ENCODE assay signal across 1 cellular context in the genomic region with DNA sequence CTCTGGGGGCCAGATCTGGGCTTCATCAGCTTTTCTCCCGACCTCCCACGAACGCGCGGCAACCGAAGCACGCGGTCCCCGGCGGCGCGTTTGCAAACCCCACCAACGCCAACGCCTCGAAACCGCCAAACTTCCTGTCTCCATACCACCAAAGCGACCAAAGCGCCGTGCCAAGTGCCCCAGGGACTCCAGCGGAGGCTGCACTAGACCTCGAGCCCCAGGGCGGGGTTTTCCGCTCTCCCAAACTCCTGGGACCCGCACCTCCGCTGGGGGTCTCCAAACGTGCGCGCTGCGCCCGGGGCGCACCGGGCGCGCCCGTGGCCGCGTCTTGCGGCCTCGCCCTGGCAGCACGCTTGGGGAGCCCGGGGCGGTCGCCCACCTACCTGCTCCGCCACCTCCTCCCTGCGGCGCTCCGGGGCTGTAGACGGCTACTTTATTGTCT.
TF ChIP-seq lines count a peak whose summit lies in the region.

No MANE protein-coding gene starts in this region.

TF ChIP-seq in HEK293, 187 proteins besides CTCF, POLR2A, EP300 and RAD21 (continued from another document and continues in another):
- TF ChIP-seq, protein P1, sequence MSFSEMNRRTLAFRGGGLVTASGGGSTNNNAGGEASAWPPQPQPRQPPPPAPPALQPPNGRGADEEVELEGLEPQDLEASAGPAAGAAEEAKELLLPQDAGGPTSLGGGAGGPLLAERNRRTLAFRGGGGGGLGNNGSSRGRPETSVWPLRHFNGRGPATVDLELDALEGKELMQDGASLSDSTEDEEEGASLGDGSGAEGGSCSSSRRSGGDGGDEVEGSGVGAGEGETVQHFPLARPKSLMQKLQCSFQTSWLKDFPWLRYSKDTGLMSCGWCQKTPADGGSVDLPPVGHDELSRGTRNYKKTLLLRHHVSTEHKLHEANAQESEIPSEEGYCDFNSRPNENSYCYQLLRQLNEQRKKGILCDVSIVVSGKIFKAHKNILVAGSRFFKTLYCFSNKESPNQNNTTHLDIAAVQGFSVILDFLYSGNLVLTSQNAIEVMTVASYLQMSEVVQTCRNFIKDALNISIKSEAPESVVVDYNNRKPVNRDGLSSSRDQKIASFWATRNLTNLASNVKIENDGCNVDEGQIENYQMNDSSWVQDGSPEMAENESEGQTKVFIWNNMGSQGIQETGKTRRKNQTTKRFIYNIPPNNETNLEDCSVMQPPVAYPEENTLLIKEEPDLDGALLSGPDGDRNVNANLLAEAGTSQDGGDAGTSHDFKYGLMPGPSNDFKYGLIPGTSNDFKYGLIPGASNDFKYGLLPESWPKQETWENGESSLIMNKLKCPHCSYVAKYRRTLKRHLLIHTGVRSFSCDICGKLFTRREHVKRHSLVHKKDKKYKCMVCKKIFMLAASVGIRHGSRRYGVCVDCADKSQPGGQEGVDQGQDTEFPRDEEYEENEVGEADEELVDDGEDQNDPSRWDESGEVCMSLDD (tag by site-specific recombination; IDR thresholded peaks at IDR 0.05): no peak
- no peak for TF ChIP-seq ZNF621 (tag by site-specific recombination; IDR thresholded peaks at IDR 0.05)
- TF ChIP-seq ZNF341 (tag by site-specific recombination; IDR thresholded peaks at IDR 0.05; ENCODE audit: low read depth): no peak
- TF ChIP-seq, protein P2, sequence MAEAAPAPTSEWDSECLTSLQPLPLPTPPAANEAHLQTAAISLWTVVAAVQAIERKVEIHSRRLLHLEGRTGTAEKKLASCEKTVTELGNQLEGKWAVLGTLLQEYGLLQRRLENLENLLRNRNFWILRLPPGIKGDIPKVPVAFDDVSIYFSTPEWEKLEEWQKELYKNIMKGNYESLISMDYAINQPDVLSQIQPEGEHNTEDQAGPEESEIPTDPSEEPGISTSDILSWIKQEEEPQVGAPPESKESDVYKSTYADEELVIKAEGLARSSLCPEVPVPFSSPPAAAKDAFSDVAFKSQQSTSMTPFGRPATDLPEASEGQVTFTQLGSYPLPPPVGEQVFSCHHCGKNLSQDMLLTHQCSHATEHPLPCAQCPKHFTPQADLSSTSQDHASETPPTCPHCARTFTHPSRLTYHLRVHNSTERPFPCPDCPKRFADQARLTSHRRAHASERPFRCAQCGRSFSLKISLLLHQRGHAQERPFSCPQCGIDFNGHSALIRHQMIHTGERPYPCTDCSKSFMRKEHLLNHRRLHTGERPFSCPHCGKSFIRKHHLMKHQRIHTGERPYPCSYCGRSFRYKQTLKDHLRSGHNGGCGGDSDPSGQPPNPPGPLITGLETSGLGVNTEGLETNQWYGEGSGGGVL (tag by site-specific recombination; IDR thresholded peaks at IDR 0.05): no peak
- no peak for TF ChIP-seq ZNF654 (tag by site-specific recombination; IDR thresholded peaks at IDR 0.05; ENCODE audit: low read depth)
- TF ChIP-seq, protein P3, sequence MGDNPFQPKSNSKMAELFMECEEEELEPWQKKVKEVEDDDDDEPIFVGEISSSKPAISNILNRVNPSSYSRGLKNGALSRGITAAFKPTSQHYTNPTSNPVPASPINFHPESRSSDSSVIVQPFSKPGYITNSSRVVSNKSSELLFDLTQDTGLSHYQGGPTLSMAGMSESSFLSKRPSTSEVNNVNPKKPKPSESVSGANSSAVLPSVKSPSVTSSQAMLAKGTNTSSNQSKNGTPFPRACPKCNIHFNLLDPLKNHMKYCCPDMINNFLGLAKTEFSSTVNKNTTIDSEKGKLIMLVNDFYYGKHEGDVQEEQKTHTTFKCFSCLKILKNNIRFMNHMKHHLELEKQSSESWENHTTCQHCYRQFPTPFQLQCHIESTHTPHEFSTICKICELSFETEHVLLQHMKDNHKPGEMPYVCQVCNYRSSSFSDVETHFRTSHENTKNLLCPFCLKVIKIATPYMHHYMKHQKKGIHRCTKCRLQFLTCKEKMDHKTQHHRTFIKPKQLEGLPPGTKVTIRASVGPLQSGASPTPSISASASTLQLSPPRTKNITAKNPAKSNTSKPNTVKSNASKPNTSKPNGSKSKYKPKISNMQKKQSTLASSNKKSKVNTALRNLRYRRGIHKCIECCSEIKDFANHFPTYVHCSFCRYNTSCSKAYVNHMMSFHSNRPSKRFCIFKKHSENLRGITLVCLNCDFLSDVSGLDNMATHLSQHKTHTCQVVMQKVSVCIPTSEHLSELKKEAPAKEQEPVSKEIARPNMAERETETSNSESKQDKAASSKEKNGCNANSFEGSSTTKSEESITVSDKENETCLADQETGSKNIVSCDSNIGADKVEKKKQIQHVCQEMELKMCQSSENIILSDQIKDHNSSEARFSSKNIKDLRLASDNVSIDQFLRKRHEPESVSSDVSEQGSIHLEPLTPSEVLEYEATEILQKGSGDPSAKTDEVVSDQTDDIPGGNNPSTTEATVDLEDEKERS (tag by site-specific recombination; IDR thresholded peaks at IDR 0.05): no peak
- no peak for TF ChIP-seq GLI4 (tag by site-specific recombination; IDR thresholded peaks at IDR 0.05)
- TF ChIP-seq, protein P4, sequence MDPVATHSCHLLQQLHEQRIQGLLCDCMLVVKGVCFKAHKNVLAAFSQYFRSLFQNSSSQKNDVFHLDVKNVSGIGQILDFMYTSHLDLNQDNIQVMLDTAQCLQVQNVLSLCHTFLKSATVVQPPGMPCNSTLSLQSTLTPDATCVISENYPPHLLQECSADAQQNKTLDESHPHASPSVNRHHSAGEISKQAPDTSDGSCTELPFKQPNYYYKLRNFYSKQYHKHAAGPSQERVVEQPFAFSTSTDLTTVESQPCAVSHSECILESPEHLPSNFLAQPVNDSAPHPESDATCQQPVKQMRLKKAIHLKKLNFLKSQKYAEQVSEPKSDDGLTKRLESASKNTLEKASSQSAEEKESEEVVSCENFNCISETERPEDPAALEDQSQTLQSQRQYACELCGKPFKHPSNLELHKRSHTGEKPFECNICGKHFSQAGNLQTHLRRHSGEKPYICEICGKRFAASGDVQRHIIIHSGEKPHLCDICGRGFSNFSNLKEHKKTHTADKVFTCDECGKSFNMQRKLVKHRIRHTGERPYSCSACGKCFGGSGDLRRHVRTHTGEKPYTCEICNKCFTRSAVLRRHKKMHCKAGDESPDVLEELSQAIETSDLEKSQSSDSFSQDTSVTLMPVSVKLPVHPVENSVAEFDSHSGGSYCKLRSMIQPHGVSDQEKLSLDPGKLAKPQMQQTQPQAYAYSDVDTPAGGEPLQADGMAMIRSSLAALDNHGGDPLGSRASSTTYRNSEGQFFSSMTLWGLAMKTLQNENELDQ (tag by site-specific recombination; IDR thresholded peaks at IDR 0.05; ENCODE audit: low read depth): no peak
- TF ChIP-seq MEIS1 (CRISPR knock-in tag; IDR thresholded peaks at IDR 0.05; ENCODE audit: borderline replicate concordance): no peak
- no peak for TF ChIP-seq KLF7 (tag by site-specific recombination; IDR thresholded peaks at IDR 0.05; ENCODE audit: borderline replicate concordance)
- TF ChIP-seq, protein P5, sequence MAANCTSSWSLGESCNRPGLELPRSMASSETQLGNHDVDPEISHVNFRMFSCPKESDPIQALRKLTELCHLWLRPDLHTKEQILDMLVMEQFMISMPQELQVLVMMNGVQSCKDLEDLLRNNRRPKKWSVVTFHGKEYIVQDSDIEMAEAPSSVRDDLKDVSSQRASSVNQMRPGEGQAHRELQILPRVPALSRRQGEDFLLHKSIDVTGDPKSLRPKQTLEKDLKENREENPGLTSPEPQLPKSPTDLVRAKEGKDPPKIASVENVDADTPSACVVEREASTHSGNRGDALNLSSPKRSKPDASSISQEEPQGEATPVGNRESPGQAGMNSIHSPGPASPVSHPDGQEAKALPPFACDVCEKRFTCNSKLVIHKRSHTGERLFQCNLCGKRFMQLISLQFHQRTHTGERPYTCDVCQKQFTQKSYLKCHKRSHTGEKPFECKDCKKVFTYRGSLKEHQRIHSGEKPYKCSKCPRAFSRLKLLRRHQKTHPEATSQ (tag by site-specific recombination; IDR thresholded peaks at IDR 0.05): no peak
- TF ChIP-seq, protein P6, sequence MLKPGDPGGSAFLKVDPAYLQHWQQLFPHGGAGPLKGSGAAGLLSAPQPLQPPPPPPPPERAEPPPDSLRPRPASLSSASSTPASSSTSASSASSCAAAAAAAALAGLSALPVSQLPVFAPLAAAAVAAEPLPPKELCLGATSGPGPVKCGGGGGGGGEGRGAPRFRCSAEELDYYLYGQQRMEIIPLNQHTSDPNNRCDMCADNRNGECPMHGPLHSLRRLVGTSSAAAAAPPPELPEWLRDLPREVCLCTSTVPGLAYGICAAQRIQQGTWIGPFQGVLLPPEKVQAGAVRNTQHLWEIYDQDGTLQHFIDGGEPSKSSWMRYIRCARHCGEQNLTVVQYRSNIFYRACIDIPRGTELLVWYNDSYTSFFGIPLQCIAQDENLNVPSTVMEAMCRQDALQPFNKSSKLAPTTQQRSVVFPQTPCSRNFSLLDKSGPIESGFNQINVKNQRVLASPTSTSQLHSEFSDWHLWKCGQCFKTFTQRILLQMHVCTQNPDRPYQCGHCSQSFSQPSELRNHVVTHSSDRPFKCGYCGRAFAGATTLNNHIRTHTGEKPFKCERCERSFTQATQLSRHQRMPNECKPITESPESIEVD (tag by site-specific recombination; IDR thresholded peaks at IDR 0.05): no peak
- peak; percentile 67 for TF ChIP-seq GLIS2 (tag by site-specific recombination; IDR thresholded peaks at IDR 0.05)
- TF ChIP-seq ZFHX2 (tag by site-specific recombination; conservative IDR thresholded peaks at IDR 0.05): peak; percentile 47
- no peak for TF ChIP-seq ZNF214 (tag by site-specific recombination; IDR thresholded peaks at IDR 0.05; ENCODE audit: borderline replicate concordance)
- no peak for TF ChIP-seq ZNF610 (tag by site-specific recombination; IDR thresholded peaks at IDR 0.05; ENCODE audit: borderline replicate concordance)
- TF ChIP-seq, protein P7, sequence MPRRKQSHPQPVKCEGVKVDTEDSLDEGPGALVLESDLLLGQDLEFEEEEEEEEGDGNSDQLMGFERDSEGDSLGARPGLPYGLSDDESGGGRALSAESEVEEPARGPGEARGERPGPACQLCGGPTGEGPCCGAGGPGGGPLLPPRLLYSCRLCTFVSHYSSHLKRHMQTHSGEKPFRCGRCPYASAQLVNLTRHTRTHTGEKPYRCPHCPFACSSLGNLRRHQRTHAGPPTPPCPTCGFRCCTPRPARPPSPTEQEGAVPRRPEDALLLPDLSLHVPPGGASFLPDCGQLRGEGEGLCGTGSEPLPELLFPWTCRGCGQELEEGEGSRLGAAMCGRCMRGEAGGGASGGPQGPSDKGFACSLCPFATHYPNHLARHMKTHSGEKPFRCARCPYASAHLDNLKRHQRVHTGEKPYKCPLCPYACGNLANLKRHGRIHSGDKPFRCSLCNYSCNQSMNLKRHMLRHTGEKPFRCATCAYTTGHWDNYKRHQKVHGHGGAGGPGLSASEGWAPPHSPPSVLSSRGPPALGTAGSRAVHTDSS (tag by site-specific recombination; IDR thresholded peaks at IDR 0.05): no peak
- TF ChIP-seq, protein P8, sequence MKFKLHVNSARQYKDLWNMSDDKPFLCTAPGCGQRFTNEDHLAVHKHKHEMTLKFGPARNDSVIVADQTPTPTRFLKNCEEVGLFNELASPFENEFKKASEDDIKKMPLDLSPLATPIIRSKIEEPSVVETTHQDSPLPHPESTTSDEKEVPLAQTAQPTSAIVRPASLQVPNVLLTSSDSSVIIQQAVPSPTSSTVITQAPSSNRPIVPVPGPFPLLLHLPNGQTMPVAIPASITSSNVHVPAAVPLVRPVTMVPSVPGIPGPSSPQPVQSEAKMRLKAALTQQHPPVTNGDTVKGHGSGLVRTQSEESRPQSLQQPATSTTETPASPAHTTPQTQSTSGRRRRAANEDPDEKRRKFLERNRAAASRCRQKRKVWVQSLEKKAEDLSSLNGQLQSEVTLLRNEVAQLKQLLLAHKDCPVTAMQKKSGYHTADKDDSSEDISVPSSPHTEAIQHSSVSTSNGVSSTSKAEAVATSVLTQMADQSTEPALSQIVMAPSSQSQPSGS (tag by site-specific recombination; IDR thresholded peaks at IDR 0.05; ENCODE audit: low read depth): no peak
- no peak for TF ChIP-seq RBAK (tag by site-specific recombination; IDR thresholded peaks at IDR 0.05)
- no peak for TF ChIP-seq HOXC10 (CRISPR knock-in tag; IDR thresholded peaks at IDR 0.05)
- TF ChIP-seq ZFP69B (tag by site-specific recombination; IDR thresholded peaks at IDR 0.05): no peak
- no peak for TF ChIP-seq ZFP3 (tag by site-specific recombination; IDR thresholded peaks at IDR 0.05; ENCODE audit: low read depth)
- TF ChIP-seq, protein P9, sequence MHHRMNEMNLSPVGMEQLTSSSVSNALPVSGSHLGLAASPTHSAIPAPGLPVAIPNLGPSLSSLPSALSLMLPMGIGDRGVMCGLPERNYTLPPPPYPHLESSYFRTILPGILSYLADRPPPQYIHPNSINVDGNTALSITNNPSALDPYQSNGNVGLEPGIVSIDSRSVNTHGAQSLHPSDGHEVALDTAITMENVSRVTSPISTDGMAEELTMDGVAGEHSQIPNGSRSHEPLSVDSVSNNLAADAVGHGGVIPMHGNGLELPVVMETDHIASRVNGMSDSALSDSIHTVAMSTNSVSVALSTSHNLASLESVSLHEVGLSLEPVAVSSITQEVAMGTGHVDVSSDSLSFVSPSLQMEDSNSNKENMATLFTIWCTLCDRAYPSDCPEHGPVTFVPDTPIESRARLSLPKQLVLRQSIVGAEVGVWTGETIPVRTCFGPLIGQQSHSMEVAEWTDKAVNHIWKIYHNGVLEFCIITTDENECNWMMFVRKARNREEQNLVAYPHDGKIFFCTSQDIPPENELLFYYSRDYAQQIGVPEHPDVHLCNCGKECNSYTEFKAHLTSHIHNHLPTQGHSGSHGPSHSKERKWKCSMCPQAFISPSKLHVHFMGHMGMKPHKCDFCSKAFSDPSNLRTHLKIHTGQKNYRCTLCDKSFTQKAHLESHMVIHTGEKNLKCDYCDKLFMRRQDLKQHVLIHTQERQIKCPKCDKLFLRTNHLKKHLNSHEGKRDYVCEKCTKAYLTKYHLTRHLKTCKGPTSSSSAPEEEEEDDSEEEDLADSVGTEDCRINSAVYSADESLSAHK (tag by site-specific recombination; IDR thresholded peaks at IDR 0.05): peak; percentile 95
- TF ChIP-seq ZNF624 (tag by site-specific recombination; IDR thresholded peaks at IDR 0.05): no peak
- no peak for TF ChIP-seq ZNF530 (tag by site-specific recombination; IDR thresholded peaks at IDR 0.05; ENCODE audit: low read depth)
- no peak for TF ChIP-seq ZNF776 (tag by site-specific recombination; IDR thresholded peaks at IDR 0.05; ENCODE audit: borderline replicate concordance)
- TF ChIP-seq, protein P10, sequence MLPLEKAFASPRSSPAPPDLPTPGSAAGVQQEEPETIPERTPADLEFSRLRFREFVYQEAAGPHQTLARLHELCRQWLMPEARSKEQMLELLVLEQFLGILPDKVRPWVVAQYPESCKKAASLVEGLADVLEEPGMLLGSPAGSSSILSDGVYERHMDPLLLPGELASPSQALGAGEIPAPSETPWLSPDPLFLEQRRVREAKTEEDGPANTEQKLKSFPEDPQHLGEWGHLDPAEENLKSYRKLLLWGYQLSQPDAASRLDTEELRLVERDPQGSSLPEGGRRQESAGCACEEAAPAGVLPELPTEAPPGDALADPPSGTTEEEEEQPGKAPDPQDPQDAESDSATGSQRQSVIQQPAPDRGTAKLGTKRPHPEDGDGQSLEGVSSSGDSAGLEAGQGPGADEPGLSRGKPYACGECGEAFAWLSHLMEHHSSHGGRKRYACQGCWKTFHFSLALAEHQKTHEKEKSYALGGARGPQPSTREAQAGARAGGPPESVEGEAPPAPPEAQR (tag by site-specific recombination; IDR thresholded peaks at IDR 0.05): no peak
- TF ChIP-seq GLI2 (tag by site-specific recombination; IDR thresholded peaks at IDR 0.05; ENCODE audit: borderline replicate concordance, low read depth): no peak
- TF ChIP-seq, protein P11, sequence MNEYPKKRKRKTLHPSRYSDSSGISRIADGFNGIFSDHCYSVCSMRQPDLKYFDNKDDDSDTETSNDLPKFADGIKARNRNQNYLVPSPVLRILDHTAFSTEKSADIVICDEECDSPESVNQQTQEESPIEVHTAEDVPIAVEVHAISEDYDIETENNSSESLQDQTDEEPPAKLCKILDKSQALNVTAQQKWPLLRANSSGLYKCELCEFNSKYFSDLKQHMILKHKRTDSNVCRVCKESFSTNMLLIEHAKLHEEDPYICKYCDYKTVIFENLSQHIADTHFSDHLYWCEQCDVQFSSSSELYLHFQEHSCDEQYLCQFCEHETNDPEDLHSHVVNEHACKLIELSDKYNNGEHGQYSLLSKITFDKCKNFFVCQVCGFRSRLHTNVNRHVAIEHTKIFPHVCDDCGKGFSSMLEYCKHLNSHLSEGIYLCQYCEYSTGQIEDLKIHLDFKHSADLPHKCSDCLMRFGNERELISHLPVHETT (tag by site-specific recombination; IDR thresholded peaks at IDR 0.05): no peak
- TF ChIP-seq ZNF658 (tag by site-specific recombination; IDR thresholded peaks at IDR 0.05): no peak
